Comparison of ENCODE assay signal across 9 cellular contexts in the genomic region with DNA sequence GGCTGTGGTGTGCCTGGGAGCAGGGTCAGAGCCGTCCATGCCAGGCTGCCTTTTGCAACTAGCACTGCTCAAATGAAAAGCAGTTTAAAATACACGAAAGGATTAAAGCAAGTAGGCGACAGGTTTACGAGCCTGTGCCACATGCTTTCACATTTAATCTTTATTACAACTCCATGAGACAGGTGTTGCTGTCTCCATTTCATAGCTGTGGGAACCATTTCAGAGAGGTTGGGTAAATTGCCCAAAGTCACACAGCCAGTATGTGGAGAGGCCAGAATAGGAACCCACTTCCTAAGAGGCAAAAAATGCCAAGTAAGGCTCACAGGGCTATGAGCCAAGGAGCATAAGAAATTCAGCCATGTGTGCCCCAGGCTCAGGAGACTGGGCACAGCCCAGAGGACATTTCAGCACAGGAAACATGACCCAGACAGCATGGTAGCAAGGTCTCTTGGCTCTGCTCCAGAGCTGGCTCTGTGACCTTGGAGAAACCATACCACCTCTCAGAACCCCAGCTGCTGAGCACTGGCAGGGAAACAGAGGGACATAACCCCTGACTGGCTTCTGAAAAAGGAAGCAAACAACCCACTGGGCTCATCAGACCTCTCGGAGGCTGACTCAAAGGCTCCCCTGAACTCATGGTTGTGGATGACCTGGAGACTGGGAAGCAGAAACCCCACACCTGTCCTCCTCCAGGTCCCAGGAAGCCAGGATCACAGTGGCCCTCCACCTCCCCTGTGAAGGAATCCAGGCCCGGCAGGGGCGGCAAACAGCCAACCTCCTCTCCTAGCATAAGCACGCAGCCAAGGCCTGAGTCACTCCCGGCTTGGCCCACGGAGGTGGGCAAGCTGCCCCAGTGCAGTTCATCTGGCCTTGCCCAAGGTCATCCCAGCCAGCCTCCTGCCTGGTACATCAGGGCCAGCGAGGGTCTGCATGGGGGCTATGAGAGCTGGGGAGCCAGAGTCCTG. TPM values are rescaled to one million over a fixed set of nuclear protein-coding genes. Genes with fewer than 3 reads are reported as not detected.
A peak's percentile ranks its signal among the peaks of the same experiment; 100 is the strongest.
DNase-seq lines count a peak whose midpoint lies in the region; ATAC-seq and TF ChIP-seq lines count a peak whose summit lies in the region.
"Had no signal": no experiment of that assay in that cellular context is flagged by ENCODE, and none has a peak within 500 bp of the region (broad histone marks: within the 10 kb centered on the region; RNA-seq: fewer than 3 reads in every experiment).

No MANE protein-coding gene starts in this region.

- ATAC-seq in GM21423 (IDR thresholded peaks at IDR 0.05; ENCODE audit: unreplicated experiment) (no peak), HG02610 (IDR thresholded peaks at IDR 0.05; ENCODE audit: unreplicated experiment) (no peak)

- TF ChIP-seq CTCF in colonic mucosa (IDR thresholded peaks at IDR 0.05) (no peak), lower leg skin (IDR thresholded peaks at IDR 0.05) (no peak)

- H3K4me1 ChIP-seq in colonic mucosa, result peaks cover 4% of the 10 kb centered on the region

- peak overlapping the region; percentile 30 for H3K27ac ChIP-seq in colonic mucosa

- H3K4me3 ChIP-seq in colonic mucosa, result no peak overlapping the region
- no peak overlapping the region for H3K4me3 ChIP-seq in lower leg skin (ENCODE audit: low read depth, poor library complexity, severe bottlenecking)

- intact Hi-C loops in colonic mucosa (cut with DNase I), result loop anchor here (5.0 kb wide), 2 partner anchors 67 to 97 kb away; partner anchors contain the start of genes CUEDC1 and VEZF1
- intact Hi-C loops in lower leg skin (cut with DNase I; ENCODE audit: low total_unique reads), result no loop called here

- no peak for TF ChIP-seq POLR2A in lower leg skin (IDR thresholded peaks at IDR 0.05)

- peak; percentile 85 for DNase-seq in NCI-H226
- DNase-seq in colonic mucosa, result peak; percentile 65
- peak; percentile 57 to 95 for DNase-seq in lower leg skin (ENCODE audit: low spot score in 2 of 2)
- peak; percentile 80 for DNase-seq in ureter (ENCODE audit: low spot score)
- DNase-seq in activated CD4-positive, CD25-positive, alpha-beta regulatory T cell (lab: John Stamatoyannopoulos, UW), result no peak
- DNase-seq in NCI-H2227 (lab: John Stamatoyannopoulos, UW; ENCODE audit: unreplicated experiment), result no peak
- DNase-seq: NCI-H187 treated with DMSO at 0.1 percent for 48 hours had no signal

- H3K9ac ChIP-seq in colonic mucosa (ENCODE audit: low read depth in 2 of 2, low read length in 2 of 2), result peak overlapping the region in 1 of 2 donors; percentile 59

- WGBS in lower leg skin, 2 donors, result 40 to 47% methylated on average over 9 to 11 of the region's 11 CpGs

- H3K27me3 ChIP-seq in colonic mucosa, result no peaks in the 10 kb centered on the region

- H3K9me3 ChIP-seq in colonic mucosa, result no peaks in the 10 kb centered on the region

- H3K36me3 ChIP-seq in colonic mucosa, result no peaks in the 10 kb centered on the region

RNA-seq across cellular contexts. Expression of gene MRPS23, which starts 40.3 kb away (rescaled TPM):
- total RNA-seq in colonic mucosa (10 to 100 TPM; 19.3 to 43.6 TPM), lower leg skin (10 to 100 TPM; 12.2 to 17.8 (median 15.0) TPM), ureter (37.5 TPM)

Comparison
In these comparisons a context has a peak if more than half of its experiments do, and no peak if none do; other contexts are left out.
1. DNase-seq: peak in NCI-H226 (single experiment), colonic mucosa (single experiment), lower leg skin (2 of 2) and ureter (single experiment); none in activated CD4-positive, CD25-positive, alpha-beta regulatory T cell (0 of 4) and NCI-H2227 (single experiment).